In genomic region chr22:37020192-37020479, GRCh38 we compare ENCODE assay signal across 1 cellular context.
TF ChIP-seq lines count a peak whose summit lies in the region.

No MANE protein-coding gene starts in this region.

TF ChIP-seq in HepG2, 621 proteins besides CTCF, POLR2A, EP300 and RAD21 (continued from another document and continues in another):
- no peak for TF ChIP-seq SNAPC4 (CRISPR knock-in tag; IDR thresholded peaks at IDR 0.05)
- peak; percentile 5; the same call in 1 of the 2 replicates for TF ChIP-seq RARA (CRISPR knock-in tag; IDR thresholded peaks at IDR 0.05)
- TF ChIP-seq FOXP4 (CRISPR knock-in tag; IDR thresholded peaks at IDR 0.05): no peak; the same call in 1 of the 2 replicates
- TF ChIP-seq ZNF567 (CRISPR knock-in tag; IDR thresholded peaks at IDR 0.05; ENCODE audit: borderline replicate concordance): 0 out of 2 replicates have a peak, but pooled peaks have one; percentile 9
- no peak for TF ChIP-seq KAT2B (IDR thresholded peaks at IDR 0.05; ENCODE audit: borderline replicate concordance, low read depth, low read length)
- no peak for TF ChIP-seq ZNF333 (CRISPR knock-in tag; IDR thresholded peaks at IDR 0.05; ENCODE audit: borderline replicate concordance)
- TF ChIP-seq ZBTB37 (CRISPR knock-in tag; IDR thresholded peaks at IDR 0.05): no peak
- TF ChIP-seq ZBTB7A (CRISPR knock-in tag; IDR thresholded peaks at IDR 0.05): no peak
- TF ChIP-seq ZNF572 (CRISPR knock-in tag; IDR thresholded peaks at IDR 0.05): no peak
- TF ChIP-seq KDM5A (IDR thresholded peaks at IDR 0.05; ENCODE audit: borderline replicate concordance, low read length): no peak
- TF ChIP-seq ZNF850 (CRISPR knock-in tag; conservative IDR thresholded peaks at IDR 0.05): no peak
- 0 out of 2 replicates have a peak, but pooled peaks have one; percentile 6 for TF ChIP-seq PATZ1 (CRISPR knock-in tag; IDR thresholded peaks at IDR 0.05)
- no peak for TF ChIP-seq CBX5 (CRISPR knock-in tag; IDR thresholded peaks at IDR 0.05; ENCODE audit: borderline replicate concordance)
- no peak for TF ChIP-seq ARID3A (IDR thresholded peaks at IDR 0.05; ENCODE audit: low read depth, low read length)
- TF ChIP-seq ZHX1 (CRISPR knock-in tag; IDR thresholded peaks at IDR 0.05; ENCODE audit: low read depth): no peak
- TF ChIP-seq MEF2D (CRISPR knock-in tag; IDR thresholded peaks at IDR 0.05): no peak
- 0 out of 2 replicates have a peak, but pooled peaks have one; percentile 4 for TF ChIP-seq ZNF737 (CRISPR knock-in tag; IDR thresholded peaks at IDR 0.05; ENCODE audit: borderline replicate concordance)
- no peak for TF ChIP-seq ZNF577 (CRISPR knock-in tag; IDR thresholded peaks at IDR 0.05; ENCODE audit: borderline replicate concordance, low read depth)
- no peak for TF ChIP-seq POLR2AphosphoS5 (IDR thresholded peaks at IDR 0.05; ENCODE audit: low read depth, low read length)
- peak; percentile 59; the same call in 1 of the 2 replicates for TF ChIP-seq ZNF501 (CRISPR knock-in tag; IDR thresholded peaks at IDR 0.05)
- no peak for TF ChIP-seq ZNF530 (CRISPR knock-in tag; IDR thresholded peaks at IDR 0.05; ENCODE audit: low read depth)
- TF ChIP-seq ZBTB43 (CRISPR knock-in tag; conservative IDR thresholded peaks at IDR 0.05): peak; percentile 30; the same call in 1 of the 2 replicates
- no peak for TF ChIP-seq ZNF264 (CRISPR knock-in tag; IDR thresholded peaks at IDR 0.05)
- TF ChIP-seq SMAD1 (CRISPR knock-in tag; IDR thresholded peaks at IDR 0.05; ENCODE audit: borderline replicate concordance, low read depth): no peak
- TF ChIP-seq BCLAF1 (IDR thresholded peaks at IDR 0.05): no peak
- 0 out of 2 replicates have a peak, but pooled peaks have one; percentile 30 for TF ChIP-seq MXD4 (CRISPR knock-in tag; IDR thresholded peaks at IDR 0.05)
- no peak for TF ChIP-seq FOXA1 (IDR thresholded peaks at IDR 0.05)
- TF ChIP-seq FOXA1 (CRISPR knock-in tag; IDR thresholded peaks at IDR 0.05): no peak
- no peak for TF ChIP-seq ZNF101 (CRISPR knock-in tag; IDR thresholded peaks at IDR 0.05; ENCODE audit: borderline replicate concordance, low read depth)
- TF ChIP-seq HOMEZ (CRISPR knock-in tag; IDR thresholded peaks at IDR 0.05; ENCODE audit: low read depth): no peak
- TF ChIP-seq PHF8 (CRISPR knock-in tag; IDR thresholded peaks at IDR 0.05): peak; percentile 60
- no peak for TF ChIP-seq JDP2 (CRISPR knock-in tag; IDR thresholded peaks at IDR 0.05; ENCODE audit: borderline replicate concordance)
- no peak for TF ChIP-seq SMYD3 (CRISPR knock-in tag; IDR thresholded peaks at IDR 0.05)
- TF ChIP-seq ZFP1 (CRISPR knock-in tag; IDR thresholded peaks at IDR 0.05): no peak
- no peak for TF ChIP-seq RFXANK (CRISPR knock-in tag; IDR thresholded peaks at IDR 0.05)
- no peak for TF ChIP-seq SRSF4 (IDR thresholded peaks at IDR 0.05; ENCODE audit: low read depth, low read length, poor library complexity, severe bottlenecking)
- TF ChIP-seq MXI1 (IDR thresholded peaks at IDR 0.05; ENCODE audit: borderline replicate concordance, low read depth, low read length): peak; percentile 28; the same call in 1 of the 3 replicates
- TF ChIP-seq ZNF335 (CRISPR knock-in tag; IDR thresholded peaks at IDR 0.05): 0 out of 2 replicates have a peak, but pooled peaks have one; percentile 42
- peak; percentile 28; the same call in 1 of the 2 replicates for TF ChIP-seq POLR2G (IDR thresholded peaks at IDR 0.05; ENCODE audit: low read depth, low read length)
- TF ChIP-seq ATM (IDR thresholded peaks at IDR 0.05; ENCODE audit: borderline replicate concordance): no peak
